In genomic region chr22:49887074-49887471, GRCh38 we compare ENCODE assay signal across 13 cellular contexts. TPM values are rescaled to one million over a fixed set of nuclear protein-coding genes. Genes with fewer than 3 reads are reported as not detected.
DNase-seq lines count a peak whose midpoint lies in the region; ATAC-seq and TF ChIP-seq lines count a peak whose summit lies in the region.
"Had no signal": no experiment of that assay in that cellular context is flagged by ENCODE, and none has a peak within 500 bp of the region (broad histone marks: within the 10 kb centered on the region; RNA-seq: fewer than 3 reads in every experiment).

No MANE protein-coding gene starts in this region.

- H3K36me3 ChIP-seq in thyroid gland, result peaks cover 4 to 24% of the 10 kb centered on the region in 2 donors
- no peaks in the 10 kb centered on the region; the same call in none of the 2 replicates for H3K36me3 ChIP-seq in PC-3 (ENCODE audit: low read depth, low read length)

- 67 to 87% methylated on average over 14 of the region's 14 CpGs for WGBS in thyroid gland, 2 donors

- H2AFZ ChIP-seq in PC-3 (ENCODE audit: low read length), result no peak overlapping the region

- ATAC-seq in WTC11 (no peak), PC-3 (no peak)

- no peak overlapping the region for H3K4me2 ChIP-seq in PC-3 (ENCODE audit: low read length)

- H3K36me3 Mint-ChIP-seq in Calu3 (ENCODE audit: insufficient read depth, unreplicated experiment) (peaks cover 65% of the 10 kb centered on the region), WTC11 (peaks cover 89% of the 10 kb centered on the region)

- no peaks in the 10 kb centered on the region for H3F3A ChIP-seq in PC-3 (ENCODE audit: low read length, unreplicated experiment)

- no peaks in the 10 kb centered on the region for H3K9me2 ChIP-seq in PC-3 (replicated peaks; ENCODE audit: low read length)

- H4K20me1 ChIP-seq in PC-3 (ENCODE audit: low read length), result no peaks in the 10 kb centered on the region

- DNase-seq in Calu3 (no peak), WTC11 (ENCODE audit: low spot score) (no peak), left kidney (ENCODE audit: low read depth, low spot score) (peak; percentile 61), thyroid gland (peak; percentile 22 to 29), PC-3 (no peak), DMS153 treated with DMSO at 0.1 percent for 48 hours (lab: John Stamatoyannopoulos, UW; ENCODE audit: unreplicated experiment) (no peak), GM03348 (ENCODE audit: low spot score) (no peak)
- DNase-seq: C1 segment of cervical spinal cord; CD4-positive, alpha-beta T cell; DMS79 treated with DMSO at 0.1 percent for 48 hours; EL had no signal

- H3K9me3 Mint-ChIP-seq in Calu3 (ENCODE audit: low read depth, unreplicated experiment) (peaks cover 3% of the 10 kb centered on the region), WTC11 (peaks cover 26% of the 10 kb centered on the region)

- CTCF ChIA-PET in Calu3 (lab: Charles Lee) (interaction anchor here (0.6 kb wide), 1 partner anchor 45 kb away, joined by 3 read pairs; no protein-coding TSS in a partner anchor), WTC11 (lab: Charles Lee) (no interaction called here), PC-3 (lab: Charles Lee) (no interaction called here)

- H3K9ac ChIP-seq in PC-3 (ENCODE audit: low read length), result no peak overlapping the region

- H3K4me3 Mint-ChIP-seq in Calu3 (ENCODE audit: low read depth, unreplicated experiment), result no peak overlapping the region
- no peak overlapping the region for H3K4me3 Mint-ChIP-seq in WTC11
- H3K4me3 Mint-ChIP-seq: B cell; CD4-positive, alpha-beta T cell had no signal

- H3K9me3 ChIP-seq in thyroid gland (no peaks in the 10 kb centered on the region), PC-3 (ENCODE audit: low read length) (no peaks in the 10 kb centered on the region)

- POLR2A ChIA-PET in WTC11 (lab: Charles Lee), result no interaction called here
- POLR2A ChIA-PET in PC-3 (lab: Charles Lee; ENCODE audit: unreplicated experiment), result no interaction called here

- no peak for TF ChIP-seq POLR2A in thyroid gland (IDR thresholded peaks at IDR 0.05)

- BruUV-seq in Calu3 (replicated peaks; lab: Mats Ljungman, UMichigan), result no TSS peak
- no TSS peak for BruUV-seq in PC-3 (replicated peaks; lab: Mats Ljungman, UMichigan)

- TF ChIP-seq CTCF in Calu3 (IDR thresholded peaks at IDR 0.05; ENCODE audit: unreplicated experiment) (no peak), WTC11 (IDR thresholded peaks at IDR 0.05) (no peak), thyroid gland (IDR thresholded peaks at IDR 0.05) (no peak), PC-3 (conservative IDR thresholded peaks at IDR 0.05; ENCODE audit: low read depth, low read length) (no peak)

- no peaks in the 10 kb centered on the region for H3K27me3 ChIP-seq in thyroid gland
- H3K27me3 ChIP-seq in PC-3 (ENCODE audit: low read length), result no peaks in the 10 kb centered on the region

- H3K27ac ChIP-seq in thyroid gland, result no peak overlapping the region
- H3K27ac ChIP-seq in PC-3 (ENCODE audit: low read length), result no peak overlapping the region

- H3K4me1 ChIP-seq in thyroid gland (peaks cover 7 to 21% of the 10 kb centered on the region in 2 donors), PC-3 (ENCODE audit: insufficient read depth, low read length) (no peaks in the 10 kb centered on the region)
- H3K4me1 ChIP-seq: HAP-1 had no signal

- H3K27me3 Mint-ChIP-seq in Calu3 (ENCODE audit: unreplicated experiment), result no peaks in the 10 kb centered on the region
- H3K27me3 Mint-ChIP-seq in WTC11 (ENCODE audit: low read depth), result peaks cover 3% of the 10 kb centered on the region; the same call in 1 of the 2 replicates
- H3K27me3 Mint-ChIP-seq: B cell; CD4-positive, alpha-beta T cell had no signal

- H3K4me3 ChIP-seq in thyroid gland (replicated peaks in 1 of 3), result no peak overlapping the region
- no peak overlapping the region for H3K4me3 ChIP-seq in PC-3 (ENCODE audit: low read length)
- H3K4me3 ChIP-seq: HAP-1 had no signal

- intact Hi-C loops in Calu3 (cut with micrococcal nuclease; ENCODE audit: unreplicated experiment) (no loop called here), thyroid gland (cut with DNase I) (no loop called here), PC-3 (cut with micrococcal nuclease) (no loop called here)

- H3K79me2 ChIP-seq in PC-3 (ENCODE audit: low read length), result peaks cover 9% of the 10 kb centered on the region

- no peaks in the 10 kb centered on the region for H3K4me1 Mint-ChIP-seq in Calu3 (ENCODE audit: low read depth, unreplicated experiment)
- H3K4me1 Mint-ChIP-seq in WTC11, result no peaks in the 10 kb centered on the region; the same call in 1 of the 2 replicates

- peak overlapping the region; percentile 42 for H3K27ac Mint-ChIP-seq in Calu3 (ENCODE audit: unreplicated experiment)
- H3K27ac Mint-ChIP-seq in WTC11, result peak overlapping the region; percentile 44; the same call in 1 of the 2 replicates
- H3K27ac Mint-ChIP-seq: B cell; CD4-positive, alpha-beta T cell had no signal

TF ChIP-seq in WTC11, 78 proteins besides CTCF, POLR2A, EP300 and RAD21:
- TF ChIP-seq ZBTB21 (CRISPR knock-in tag; IDR thresholded peaks at IDR 0.05; ENCODE audit: borderline replicate concordance) (no peak), GRHL2 (CRISPR knock-in tag; IDR thresholded peaks at IDR 0.05; ENCODE audit: insufficient replicate concordance, severe bottlenecking) (no peak), ZNF138 (CRISPR knock-in tag; conservative IDR thresholded peaks at IDR 0.05) (no peak), ZNF263 (CRISPR knock-in tag; IDR thresholded peaks at IDR 0.05; ENCODE audit: low read depth) (no peak), NR1H2 (CRISPR knock-in tag; IDR thresholded peaks at IDR 0.05) (no peak), ATF1 (CRISPR knock-in tag; IDR thresholded peaks at IDR 0.05) (no peak)
- TF ChIP-seq, protein P1, sequence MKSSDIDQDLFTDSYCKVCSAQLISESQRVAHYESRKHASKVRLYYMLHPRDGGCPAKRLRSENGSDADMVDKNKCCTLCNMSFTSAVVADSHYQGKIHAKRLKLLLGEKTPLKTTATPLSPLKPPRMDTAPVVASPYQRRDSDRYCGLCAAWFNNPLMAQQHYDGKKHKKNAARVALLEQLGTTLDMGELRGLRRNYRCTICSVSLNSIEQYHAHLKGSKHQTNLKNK (CRISPR knock-in tag; IDR thresholded peaks at IDR 0.05), result no peak

RNA-seq across cellular contexts. Expression of gene ALG12, which starts 31.2 kb away (rescaled TPM):
- total RNA-seq in Calu3 (2022) (25.4 and 27.0 TPM in 2 replicates), WTC11 (2021) (26.5 to 29.2 TPM (median 26.7 TPM) in 3 replicates), thyroid gland (10 to 100 TPM; 25.5 to 60.5 (median 52.2) TPM), PC-3 (2014; rRNA removed) (10.7 and 12.1 TPM in 2 replicates)

RNA-seq across cellular contexts. Expression of gene CRELD2, which starts 31.4 kb away (rescaled TPM):
- total RNA-seq in Calu3 (2022) (57.8 and 64.6 TPM in 2 replicates), WTC11 (2021) (34.9 to 42.8 TPM (median 35.2 TPM) in 3 replicates), thyroid gland (100 to 1,000 TPM in 3 of 4 donors, 10 to 100 TPM in 1; 50.3 to 244 (median 154) TPM), PC-3 (2014; rRNA removed) (71.3 and 85.6 TPM in 2 replicates)

RNA-seq across cellular contexts. Expression of gene ZBED4, which starts 33.4 kb away (rescaled TPM):
- total RNA-seq in Calu3 (2022) (28.1 and 30.0 TPM in 2 replicates), WTC11 (2021) (24.7 to 29.2 TPM (median 24.8 TPM) in 3 replicates), thyroid gland (10 to 100 TPM in 3 of 4 donors, 1 to 10 TPM in 1; 9.4 to 15.8 (median 10.1) TPM), PC-3 (2014; rRNA removed) (11.5 and 14.3 TPM in 2 replicates)

RNA-seq across cellular contexts. Expression of gene BRD1, which starts 59.4 kb away (rescaled TPM):
- total RNA-seq in Calu3 (2022) (38.8 and 41.4 TPM in 2 replicates), WTC11 (2021) (36.4 to 37.9 TPM (median 36.6 TPM) in 3 replicates), thyroid gland (10 to 100 TPM; 32.2 to 51.8 (median 41.6) TPM), PC-3 (2014; rRNA removed) (19.1 and 23.0 TPM in 2 replicates)

Comparison
In these comparisons a context has a peak if more than half of its experiments do, and no peak if none do; other contexts are left out.
1. DNase-seq: peak in left kidney (single experiment) and thyroid gland (2 of 2); none in Calu3 (single experiment), WTC11 (single experiment), PC-3 (single experiment), DMS153 treated with DMSO at 0.1 percent for 48 hours (single experiment) and GM03348 (single experiment).